Comparison of ENCODE assay signal across 8 cellular contexts in genomic region chr3:101850327-101851048, GRCh38. TPM values are rescaled to one million over a fixed set of nuclear protein-coding genes. Genes with fewer than 3 reads are reported as not detected.
DNase-seq lines count a peak whose midpoint lies in the region; ATAC-seq lines count a peak whose summit lies in the region.

No MANE protein-coding gene starts in this region.

- peak overlapping the region; percentile 83 for H3K27ac ChIP-seq in cingulate gyrus (ENCODE audit: low read depth, low read length)
- peak overlapping the region; percentile 96 to 97 for H3K27ac ChIP-seq in mucosa of rectum (ENCODE audit: low read depth in 2 of 2, low read length in 2 of 2)
- H3K27ac ChIP-seq in thymus (ENCODE audit: low read depth), result peak overlapping the region; percentile 93

- H3K27me3 ChIP-seq in mucosa of rectum (ENCODE audit: control insufficient read depth in 2 of 2, insufficient read depth in 2 of 2, low read length in 2 of 2) (no peaks in the 10 kb centered on the region), thymus (ENCODE audit: control insufficient read depth, insufficient read depth) (no peaks in the 10 kb centered on the region)

- H3K9me3 ChIP-seq in mucosa of rectum (ENCODE audit: control insufficient read depth in 2 of 2, low read length in 2 of 2), result no peaks in the 10 kb centered on the region
- no peaks in the 10 kb centered on the region for H3K9me3 ChIP-seq in thymus (ENCODE audit: control insufficient read depth)

- H3K4me3 ChIP-seq in mucosa of rectum (ENCODE audit: low read length in 2 of 2) (peak overlapping the region; percentile 94), thymus (ENCODE audit: low read length) (peak overlapping the region; percentile 86)

- DNase-seq in activated CD8-positive, alpha-beta memory T cell treated with anti-CD3 and anti-CD28 coated beads for 4 hours (ENCODE audit: low read depth in 2 of 2), result peak; percentile 12 to 19
- no peak for DNase-seq in activated CD8-positive, alpha-beta memory T cell treated with anti-CD3 and anti-CD28 coated beads, Interleukin-2, amount 50 U/mL, for 4 hours
- DNase-seq in T-helper 9 cell, result peak; percentile 39

- WGBS in thymus, result under 1% methylated on average over 19 of the region's 19 CpGs

- H3K9ac ChIP-seq in mucosa of rectum (ENCODE audit: low read depth in 1 of 2, low read length in 2 of 2), result peak overlapping the region; percentile 74 to 98

- ATAC-seq in HG03457 (IDR thresholded peaks at IDR 0.05; ENCODE audit: unreplicated experiment) (peak; percentile 26), GM18873 (IDR thresholded peaks at IDR 0.05; ENCODE audit: low FRiP score, unreplicated experiment) (no peak)

- peaks cover 35 to 47% of the 10 kb centered on the region in 2 donors for H3K4me1 ChIP-seq in mucosa of rectum (ENCODE audit: control insufficient read depth in 2 of 2, insufficient read depth in 2 of 2, low read length in 2 of 2)
- peaks cover 7% of the 10 kb centered on the region for H3K4me1 ChIP-seq in thymus (ENCODE audit: control insufficient read depth, insufficient read depth, low read length)

- H3K36me3 ChIP-seq in mucosa of rectum (ENCODE audit: control insufficient read depth in 2 of 2, insufficient read depth in 2 of 2, low read length in 2 of 2) (peaks cover 30 to 33% of the 10 kb centered on the region in 2 donors), thymus (ENCODE audit: control insufficient read depth, insufficient read depth) (peaks cover 14% of the 10 kb centered on the region)

RNA-seq across cellular contexts. Expression of gene NFKBIZ, which starts 1.2 kb away (rescaled TPM):
- 13.7 TPM for polyA plus RNA-seq in thymus
